ENCODE assay signal across 35 cellular contexts in the genomic region with DNA sequence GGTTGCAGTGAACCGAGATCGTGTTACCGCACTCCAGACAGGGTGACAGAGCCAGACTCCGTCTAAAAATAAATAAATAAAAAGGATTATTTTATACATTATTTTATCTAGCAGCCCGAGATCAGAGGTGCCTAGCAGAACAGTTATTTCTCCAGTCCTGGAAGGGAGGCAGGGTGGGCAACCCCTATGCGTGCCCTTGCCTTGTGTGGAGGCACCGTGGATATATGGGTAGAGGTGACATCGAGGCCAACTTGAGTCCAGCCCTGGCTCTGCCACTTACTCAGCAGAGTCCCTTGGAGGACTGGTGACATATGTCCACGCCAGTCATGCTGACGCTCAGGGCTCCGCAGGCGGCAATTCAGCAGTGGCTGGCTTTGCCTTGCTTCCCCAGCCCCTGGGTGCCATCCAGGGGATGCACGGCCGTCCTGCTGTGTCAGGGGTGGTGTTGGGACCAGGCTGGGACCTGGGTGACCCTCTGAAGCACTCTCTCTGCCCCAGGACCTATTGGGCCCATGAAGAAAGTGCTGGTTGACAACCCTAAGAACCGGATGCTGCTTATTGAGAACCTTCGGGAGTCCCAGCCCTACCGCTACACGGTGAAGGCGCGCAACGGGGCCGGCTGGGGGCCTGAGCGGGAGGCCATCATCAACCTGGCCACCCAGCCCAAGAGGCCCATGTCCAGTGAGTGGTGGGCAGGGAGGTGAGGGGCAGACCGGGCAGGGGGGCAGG.
"Had no signal": no experiment of that assay in that cellular context is flagged by ENCODE, and none has a peak within 500 bp of the region (broad histone marks: within the 10 kb centered on the region; RNA-seq: fewer than 3 reads in every experiment).

No MANE protein-coding gene starts in this region.

- DNase-seq: activated B cell treated with CpG ODN at 0.5 μM for 24 hours; activated CD4-positive, alpha-beta memory T cell treated with anti-CD3 and anti-CD28 coated beads for 36 hours; activated CD4-positive, alpha-beta T cell treated with anti-CD3 and anti-CD28 coated beads for 4 hours; activated CD4-positive, alpha-beta T cell treated with anti-CD3 and anti-CD28 coated beads, Interleukin-2, amount 50 U/mL, for 1 hour; activated CD4-positive, CD25-positive, alpha-beta regulatory T cell treated with anti-CD3 and anti-CD28 coated beads, Interleukin-2, amount 50 U/mL, for 72 hours; activated CD8-positive, alpha-beta memory T cell treated with anti-CD3 and anti-CD28 coated beads, Interleukin-2, amount 50 U/mL, for 4 hours; activated effector memory CD4-positive, alpha-beta T cell treated with Interleukin-2 at 50 U/mL for 16 hours; activated naive CD4-positive, alpha-beta T cell treated with anti-CD3 and anti-CD28 coated beads, Interleukin-2, amount 10 ng/mL, durations not matched to agents 7 days and 5 days; activated naive CD8-positive, alpha-beta T cell treated with anti-CD3 and anti-CD28 coated beads, Interleukin-2, amount 50 U/mL, for 24 hours; activated T-cell treated with anti-CD3 and anti-CD28 coated beads for 4 hours; activated T-cell treated with anti-CD3 and anti-CD28 coated beads, Interleukin-2, amount 50 U/mL, for 4 hours; anterior cingulate cortex; brain microvascular endothelial cell; Kasumi-1; KG1; MM.1S; NCI-H1092; NCI-H1436 treated with DMSO at 0.1 percent for 48 hours; NCI-H1694 treated with DMSO at 0.1 percent for 48 hours; NCI-H2029; NCI-H345; NCI-H510A; NCI-H526; NCI-H748 treated with DMSO at 0.1 percent for 48 hours; NK-92 treated with Interleukin-12 subunit alpha and Interleukin-12 subunit beta, amount 100 ng/mL, for 24 hours; PC-9; SHP77 treated with DMSO at 0.1 percent for 48 hours; T-cell; T-helper 2 cell; T-helper 9 cell had no signal

- H3K27ac Mint-ChIP-seq: activated B cell treated with CpG ODN at 0.5 μM for 24 hours; activated CD4-positive, alpha-beta memory T cell treated with anti-CD3 and anti-CD28 coated beads for 36 hours; activated naive CD8-positive, alpha-beta T cell; activated naive CD8-positive, alpha-beta T cell treated with anti-CD3 and anti-CD28 coated beads, Interleukin-2, amount 50 U/mL, for 24 hours; T-cell had no signal

- H3K4me3 Mint-ChIP-seq: activated CD4-positive, alpha-beta memory T cell treated with anti-CD3 and anti-CD28 coated beads for 36 hours; activated naive CD4-positive, alpha-beta T cell treated with anti-CD3 and anti-CD28 coated beads, Interleukin-2, amount 10 ng/mL, durations not matched to agents 7 days and 5 days; activated naive CD8-positive, alpha-beta T cell; activated naive CD8-positive, alpha-beta T cell treated with anti-CD3 and anti-CD28 coated beads, Interleukin-2, amount 50 U/mL, for 24 hours; activated T-cell treated with anti-CD3 and anti-CD28 coated beads, Interleukin-2, amount 50 U/mL, for 4 hours had no signal

- H3K27ac ChIP-seq: brain microvascular endothelial cell, cardiac muscle cell, PC-9, VCaP had no signal

- H3K36me3 ChIP-seq: brain microvascular endothelial cell, cardiac muscle cell had no signal

- H3K4me2 ChIP-seq: PC-9 had no signal

- H3K4me3 ChIP-seq: cardiac muscle cell, PC-9 had no signal

- H3K27me3 ChIP-seq: brain microvascular endothelial cell, cardiac muscle cell had no signal

- H3K27me3 Mint-ChIP-seq: activated B cell treated with CpG ODN at 0.5 μM for 24 hours; activated CD4-positive, alpha-beta memory T cell treated with anti-CD3 and anti-CD28 coated beads for 36 hours; activated naive CD8-positive, alpha-beta T cell; central memory CD8-positive, alpha-beta T cell had no signal

- H3K9me3 Mint-ChIP-seq: activated B cell treated with CpG ODN at 0.5 μM for 24 hours; activated CD4-positive, alpha-beta memory T cell treated with anti-CD3 and anti-CD28 coated beads for 36 hours; activated naive CD4-positive, alpha-beta T cell treated with anti-CD3 and anti-CD28 coated beads, Interleukin-2, amount 10 ng/mL, durations not matched to agents 7 days and 5 days; activated naive CD8-positive, alpha-beta T cell treated with anti-CD3 and anti-CD28 coated beads, Interleukin-2, amount 50 U/mL, for 24 hours; activated T-cell treated with anti-CD3 and anti-CD28 coated beads, Interleukin-2, amount 50 U/mL, for 4 hours; central memory CD8-positive, alpha-beta T cell; T-cell had no signal

- H3K36me3 Mint-ChIP-seq: activated CD4-positive, alpha-beta memory T cell treated with anti-CD3 and anti-CD28 coated beads for 36 hours; activated naive CD4-positive, alpha-beta T cell treated with anti-CD3 and anti-CD28 coated beads, Interleukin-2, amount 10 ng/mL, durations not matched to agents 7 days and 5 days; activated naive CD8-positive, alpha-beta T cell; T-cell had no signal

- H2AFZ ChIP-seq: PC-9 had no signal

- ATAC-seq: activated naive CD8-positive, alpha-beta T cell treated with anti-CD3 and anti-CD28 coated beads, Interleukin-2, amount 50 U/mL, for 24 hours; activated T-cell treated with anti-CD3 and anti-CD28 coated beads, Interleukin-2, amount 50 U/mL, for 4 hours; SK-N-SH treated with all-trans-retinoic acid at 6 μM for 48 hours; T-cell had no signal
